In the genomic region with DNA sequence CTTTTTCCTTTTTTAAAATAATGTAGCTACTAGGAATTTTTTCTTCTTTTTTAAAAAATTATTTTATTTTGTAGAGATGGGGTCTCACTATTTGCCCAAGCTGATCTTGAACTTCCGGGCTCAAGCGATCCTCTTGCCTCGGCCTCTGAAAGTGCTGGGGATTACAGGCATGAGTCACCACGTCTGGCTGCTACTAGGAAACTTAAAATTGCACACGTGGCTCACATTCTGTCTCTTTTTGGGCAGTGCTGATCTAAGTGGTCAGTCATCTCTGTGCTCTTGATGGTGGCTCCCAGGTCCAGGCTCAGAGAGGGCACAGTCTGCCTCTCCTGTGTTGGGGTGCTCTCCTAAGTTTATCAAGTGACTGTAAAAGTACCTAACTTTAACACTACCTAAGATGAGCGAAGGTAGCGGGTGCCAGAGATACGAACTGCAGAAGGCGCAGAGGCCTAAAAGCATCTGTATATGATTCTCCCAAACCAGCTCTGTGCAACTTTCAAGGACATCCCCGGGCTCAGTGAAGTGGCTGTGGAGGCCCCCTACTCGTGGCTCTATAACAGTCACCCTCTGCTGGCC, we compare ENCODE assay signal across 19 cellular contexts. TPM values are rescaled to one million over a fixed set of nuclear protein-coding genes. Genes with fewer than 3 reads are reported as not detected.
DNase-seq lines count a peak whose midpoint lies in the region; FAIRE-seq and TF ChIP-seq lines count a peak whose summit lies in the region.
"Had no signal": no experiment of that assay in that cellular context is flagged by ENCODE, and none has a peak within 500 bp of the region (broad histone marks: within the 10 kb centered on the region; RNA-seq: fewer than 3 reads in every experiment).

No MANE protein-coding gene starts in this region.

- peaks cover 0 to 12% (median 4%) of the 10 kb centered on the region in 11 experiments; a peak in 9 of 22 replicates for H3K9me3 ChIP-seq in BLaER1 treated with 17β-estradiol and CSF1 and Interleukin-3, amounts not matched to agents 10 nM and 100 nM (replicated peaks in 1 of 11)
- peaks cover 5% of the 10 kb centered on the region for H3K9me3 ChIP-seq in astrocyte (ENCODE audit: insufficient read depth, low read depth, low read length)
- H3K9me3 ChIP-seq: thyroid gland had no signal

- H3K4me2 ChIP-seq in BLaER1 treated with 17β-estradiol and CSF1 and Interleukin-3, amounts not matched to agents 10 nM and 100 nM, result peak overlapping the region; percentile 55 to 92 (median 84)
- no peak overlapping the region for H3K4me2 ChIP-seq in astrocyte (ENCODE audit: low read length)
- H3K4me2 ChIP-seq in mesendoderm (ENCODE audit: low read length), result no peak overlapping the region

- H3K4me1 Mint-ChIP-seq in astrocyte (ENCODE audit: low read depth, unreplicated experiment), result peaks cover 10% of the 10 kb centered on the region

- peak; percentile 72 for DNase-seq in M059J (ENCODE audit: low read depth)
- DNase-seq in astrocyte (ENCODE audit: low read depth), result peak; percentile 57
- DNase-seq in mesendoderm, result peak; percentile 10
- no peak for DNase-seq in stimulated activated CD4-positive, alpha-beta T cell treated with anti-CD3 and anti-CD28 coated beads, Interleukin-2, amount 100 ng/mL, for 48 hours
- no peak for DNase-seq in SIG-M5 treated with dmso at 0.1 percent for 504 hours (lab: John Stamatoyannopoulos, UW; ENCODE audit: unreplicated experiment)
- DNase-seq in ecto neural progenitor cell (ENCODE audit: low spot score), result no peak
- DNase-seq in AG08396 (ENCODE audit: low spot score), result no peak
- DNase-seq: activated gamma-delta T cell; DMS79; effector memory CD8-positive, alpha-beta T cell; glutamatergic neuron; Karpas-422; kidney; thyroid gland had no signal

- WGBS in mesendoderm (ENCODE audit: extremely low coverage, insufficient coverage, low lambda C conversion rate), result no CpG with 5 or more reads among the region's 11 CpGs

- H3K79me1 ChIP-seq in mesendoderm (ENCODE audit: low read length), result no peaks in the 10 kb centered on the region

- H3K23ac ChIP-seq in mesendoderm (ENCODE audit: low read length), result no peak overlapping the region

- H2BK120ac ChIP-seq in mesendoderm (ENCODE audit: low read depth, low read length), result no peak overlapping the region

- no peak for TF ChIP-seq CTCF in astrocyte (IDR thresholded peaks at IDR 0.05; ENCODE audit: insufficient read depth, low read depth, low read length)

- H3K4me3 ChIP-seq in BLaER1 treated with 17β-estradiol and CSF1 and Interleukin-3, amounts not matched to agents 10 nM and 100 nM, result no peak overlapping the region
- no peak overlapping the region for H3K4me3 ChIP-seq in astrocyte (ENCODE audit: insufficient read depth, low read depth, low read length)
- no peak overlapping the region for H3K4me3 ChIP-seq in mesendoderm (ENCODE audit: low read length)
- H3K4me3 ChIP-seq: thyroid gland had no signal

- no peak for FAIRE-seq in astrocyte (lab: Jason Lieb, UNC)
- FAIRE-seq: GM12892, kidney had no signal

- H4K5ac ChIP-seq in mesendoderm (ENCODE audit: low read length), result no peak overlapping the region

- H4K8ac ChIP-seq in mesendoderm (ENCODE audit: low read depth, low read length), result no peak overlapping the region

- peaks cover 62 to 98% (median 86%) of the 10 kb centered on the region in 10 experiments for H3K4me1 ChIP-seq in BLaER1 treated with 17β-estradiol and CSF1 and Interleukin-3, amounts not matched to agents 10 nM and 100 nM
- H3K4me1 ChIP-seq in astrocyte (ENCODE audit: insufficient read depth, low read length), result peaks cover 7% of the 10 kb centered on the region
- no peaks in the 10 kb centered on the region for H3K4me1 ChIP-seq in mesendoderm (ENCODE audit: control insufficient read depth, low read depth, low read length)
- H3K4me1 ChIP-seq: thyroid gland had no signal

- H3K4me3 Mint-ChIP-seq in astrocyte (ENCODE audit: unreplicated experiment), result no peak overlapping the region
- H3K4me3 Mint-ChIP-seq: B cell; brain; effector memory CD8-positive, alpha-beta T cell had no signal

- H3K36me3 Mint-ChIP-seq in astrocyte (ENCODE audit: low read depth, unreplicated experiment), result no peaks in the 10 kb centered on the region

- peak overlapping the region; percentile 80 for H3K27ac Mint-ChIP-seq in astrocyte (ENCODE audit: unreplicated experiment)
- H3K27ac Mint-ChIP-seq: B cell; effector memory CD8-positive, alpha-beta T cell had no signal

- no peaks in the 10 kb centered on the region; a peak in 1 of 22 replicates for H4K20me1 ChIP-seq in BLaER1 treated with 17β-estradiol and CSF1 and Interleukin-3, amounts not matched to agents 10 nM and 100 nM
- H4K20me1 ChIP-seq in astrocyte (ENCODE audit: insufficient read depth, low read length), result no peaks in the 10 kb centered on the region

- peaks cover 13% of the 10 kb centered on the region for H3K9me3 Mint-ChIP-seq in astrocyte (ENCODE audit: unreplicated experiment)
- H3K9me3 Mint-ChIP-seq: effector memory CD8-positive, alpha-beta T cell had no signal

- peaks cover 0 to 11% (median 0%) of the 10 kb centered on the region in 11 experiments; a peak in 2 of 22 replicates for H3K36me3 ChIP-seq in BLaER1 treated with 17β-estradiol and CSF1 and Interleukin-3, amounts not matched to agents 10 nM and 100 nM
- H3K36me3 ChIP-seq in astrocyte (ENCODE audit: insufficient read depth, low read length), result no peaks in the 10 kb centered on the region
- no peaks in the 10 kb centered on the region for H3K36me3 ChIP-seq in mesendoderm (ENCODE audit: control insufficient read depth, insufficient read depth, low read length)
- H3K36me3 ChIP-seq: thyroid gland had no signal

- peak overlapping the region in 6 of 11 experiments; percentile 1 to 47 (median 31); a peak in 4 of 22 replicates for H3K9ac ChIP-seq in BLaER1 treated with 17β-estradiol and CSF1 and Interleukin-3, amounts not matched to agents 10 nM and 100 nM
- H3K9ac ChIP-seq in astrocyte (ENCODE audit: low read length), result no peak overlapping the region
- no peak overlapping the region for H3K9ac ChIP-seq in mesendoderm (ENCODE audit: low read length)
- H3K9ac ChIP-seq: parathyroid adenoma had no signal

- H3K27me3 Mint-ChIP-seq in astrocyte (ENCODE audit: low read depth, unreplicated experiment), result peaks cover 37% of the 10 kb centered on the region
- H3K27me3 Mint-ChIP-seq: brain had no signal

- no peak overlapping the region for H2AFZ ChIP-seq in astrocyte (ENCODE audit: low read depth, low read length)
- H2AFZ ChIP-seq: parathyroid adenoma had no signal

- no peak overlapping the region for H2BK5ac ChIP-seq in mesendoderm (ENCODE audit: low read length)

- no peak overlapping the region for H2AK5ac ChIP-seq in mesendoderm (ENCODE audit: low read length)

- H2BK15ac ChIP-seq in mesendoderm (replicated peaks; ENCODE audit: low read depth), result no peak overlapping the region

- H3K79me2 ChIP-seq in astrocyte (ENCODE audit: insufficient read depth, low read length), result no peaks in the 10 kb centered on the region
- H3K79me2 ChIP-seq in mesendoderm (ENCODE audit: control insufficient read depth, insufficient read depth, low read length), result no peaks in the 10 kb centered on the region
- H3K79me2 ChIP-seq: parathyroid adenoma had no signal

- H3K27ac ChIP-seq in BLaER1 treated with 17β-estradiol and CSF1 and Interleukin-3, amounts not matched to agents 10 nM and 100 nM, result peak overlapping the region in 8 of 11 experiments; percentile 9 to 67 (median 44); a peak in 12 of 22 replicates
- H3K27ac ChIP-seq in astrocyte (ENCODE audit: low read depth, low read length) (no peak overlapping the region), mesendoderm (ENCODE audit: low read depth, low read length) (no peak overlapping the region)
- H3K27ac ChIP-seq: parathyroid adenoma, thyroid gland had no signal

- no peak overlapping the region for H3K4ac ChIP-seq in mesendoderm (ENCODE audit: low read depth, low read length)

- no peak overlapping the region for H3K56ac ChIP-seq in mesendoderm (ENCODE audit: low read length)

- no peak overlapping the region for H3K18ac ChIP-seq in mesendoderm (ENCODE audit: low read length)

- no peaks in the 10 kb centered on the region; a peak in 1 of 22 replicates for H3K27me3 ChIP-seq in BLaER1 treated with 17β-estradiol and CSF1 and Interleukin-3, amounts not matched to agents 10 nM and 100 nM
- H3K27me3 ChIP-seq in astrocyte (ENCODE audit: insufficient read depth, low read length) (no peaks in the 10 kb centered on the region), mesendoderm (ENCODE audit: insufficient read depth, low read length, poor library complexity) (no peaks in the 10 kb centered on the region)
- H3K27me3 ChIP-seq: thyroid gland had no signal

RNA-seq across cellular contexts. Expression of a gene that starts 52.9 kb away (rescaled TPM):
- 183 and 201 TPM in 2 replicates for total RNA-seq in M059J (2014; rRNA removed; shearing (Covaris generic))
- 233 and 245 TPM in 2 replicates for total RNA-seq in astrocyte
- 117 TPM for polyA plus RNA-seq in mesendoderm (2013, experiment 1 of 2)
- polyA plus RNA-seq in mesendoderm (2013, experiment 2 of 2), result 116 TPM

Comparison
In these comparisons a context has a peak if more than half of its experiments do, and no peak if none do; other contexts are left out.
1. H3K27ac ChIP-seq: peak in BLaER1 treated with 17β-estradiol and CSF1 and Interleukin-3, amounts not matched to agents 10 nM and 100 nM (8 of 11); none in astrocyte (single experiment) and mesendoderm (single experiment).
2. H3K4me2 ChIP-seq: peak in BLaER1 treated with 17β-estradiol and CSF1 and Interleukin-3, amounts not matched to agents 10 nM and 100 nM (11 of 11); none in astrocyte (single experiment) and mesendoderm (single experiment).
3. H3K9ac ChIP-seq: peak in BLaER1 treated with 17β-estradiol and CSF1 and Interleukin-3, amounts not matched to agents 10 nM and 100 nM (6 of 11); none in astrocyte (single experiment) and mesendoderm (single experiment).
4. DNase-seq: peak in M059J (single experiment), astrocyte (single experiment) and mesendoderm (single experiment); none in stimulated activated CD4-positive, alpha-beta T cell treated with anti-CD3 and anti-CD28 coated beads, Interleukin-2, amount 100 ng/mL, for 48 hours (0 of 2), SIG-M5 treated with dmso at 0.1 percent for 504 hours (single experiment), ecto neural progenitor cell (single experiment) and AG08396 (single experiment).